In the genomic region with DNA sequence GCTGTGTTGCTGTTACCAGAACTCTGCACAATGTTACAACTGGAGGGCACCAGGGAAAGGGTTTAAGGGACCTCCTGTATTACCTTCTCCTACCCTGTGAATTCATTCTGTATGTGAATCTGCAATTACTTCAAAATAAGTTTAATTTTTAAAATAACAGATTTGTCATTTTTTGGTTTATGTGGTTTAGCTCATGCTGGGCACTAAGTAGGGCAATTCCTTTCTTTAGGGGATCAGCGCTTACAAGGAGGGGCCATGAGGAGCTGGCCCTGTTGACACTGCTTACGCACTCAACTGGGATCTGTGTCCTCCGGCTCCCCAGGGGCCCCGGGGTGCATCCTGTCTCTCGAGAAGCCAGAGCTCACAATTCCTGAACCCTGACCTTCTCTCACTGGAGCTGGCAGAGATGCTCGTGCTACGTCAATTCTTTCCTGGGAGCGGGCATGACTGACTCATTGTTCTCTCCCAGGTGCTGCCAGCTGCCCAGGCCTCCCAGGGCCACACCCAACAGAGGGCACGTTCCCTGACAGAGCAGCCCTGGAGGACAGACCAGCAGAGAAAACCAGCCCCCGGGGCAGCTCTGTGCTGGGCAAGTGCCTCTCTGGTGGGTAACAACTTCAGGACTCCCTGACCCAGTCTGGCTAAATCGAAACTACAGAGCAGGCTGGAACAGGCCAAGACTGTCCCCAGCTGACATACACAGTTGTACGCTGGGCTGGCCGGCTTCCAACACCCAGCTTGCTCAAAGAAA, we compare ENCODE assay signal across 9 cellular contexts. TPM values are rescaled to one million over a fixed set of nuclear protein-coding genes. Genes with fewer than 3 reads are reported as not detected.
DNase-seq lines count a peak whose midpoint lies in the region; ATAC-seq and TF ChIP-seq lines count a peak whose summit lies in the region.
"Had no signal": no experiment of that assay in that cellular context is flagged by ENCODE, and none has a peak within 500 bp of the region (broad histone marks: within the 10 kb centered on the region; RNA-seq: fewer than 3 reads in every experiment).

No MANE protein-coding gene starts in this region.

- peak overlapping the region; percentile 78 for H3K27ac ChIP-seq in cingulate gyrus (ENCODE audit: low read depth, low read length)
- H3K27ac ChIP-seq in lower lobe of right lung, result peak overlapping the region; percentile 78

- peaks cover 9% of the 10 kb centered on the region for H3K36me3 ChIP-seq in lower lobe of right lung
- peaks cover 11% of the 10 kb centered on the region for H3K36me3 ChIP-seq in HAP-1 (replicated peaks)

- peak in 2 of 3 experiments; percentile 21 to 54 for DNase-seq in NCI-H1417 (lab: John Stamatoyannopoulos, UW)
- DNase-seq in NCI-H1417 treated with DMSO at 0.1 percent for 48 hours (lab: John Stamatoyannopoulos, UW), result no peak
- peak; percentile 76 for DNase-seq in lower lobe of right lung
- DNase-seq in ureter (ENCODE audit: low spot score), result peak; percentile 85
- no peak for DNase-seq in GM19238 (ENCODE audit: insufficient read length, low spot score)
- no peak for DNase-seq in NCI-H1436 (lab: John Stamatoyannopoulos, UW)
- no peak for DNase-seq in HAP-1 (ENCODE audit: low spot score in 2 of 2)

- H3K4me3 ChIP-seq in lower lobe of right lung, result peak overlapping the region; percentile 38
- H3K4me3 ChIP-seq in HAP-1, result no peak overlapping the region

- in situ Hi-C loops in HAP-1 (cut with MboI; ENCODE audit: low sequenced_read_pairs), result no loop called here

- peak; percentile 83 to 85 for ATAC-seq in lower lobe of right lung
- ATAC-seq: naive thymus-derived CD8-positive, alpha-beta T cell had no signal

- no peak for TF ChIP-seq CTCF in lower lobe of right lung (IDR thresholded peaks at IDR 0.05)

- H3K4me1 ChIP-seq in lower lobe of right lung (peaks cover 72% of the 10 kb centered on the region), HAP-1 (no peaks in the 10 kb centered on the region)

- intact Hi-C loops in lower lobe of right lung (cut with DNase I), result no loop called here

- H3K9me3 ChIP-seq in lower lobe of right lung (no peaks in the 10 kb centered on the region), HAP-1 (no peaks in the 10 kb centered on the region)

- H3K27me3 ChIP-seq in lower lobe of right lung (ENCODE audit: low read depth) (no peaks in the 10 kb centered on the region), HAP-1 (ENCODE audit: low read depth) (no peaks in the 10 kb centered on the region; the same call in 1 of the 2 replicates)

RNA-seq across cellular contexts. Expression of a gene that starts 36.8 kb away (rescaled TPM):
- total RNA-seq in lower lobe of right lung, result 73.0 TPM
- 94.5 TPM for total RNA-seq in ureter

Comparison
In these comparisons a context has a peak if more than half of its experiments do, and no peak if none do; other contexts are left out.
1. DNase-seq: peak in NCI-H1417 (2 of 3), lower lobe of right lung (single experiment) and ureter (single experiment); none in NCI-H1417 treated with DMSO at 0.1 percent for 48 hours (single experiment), GM19238 (single experiment), NCI-H1436 (single experiment) and HAP-1 (0 of 2).